In genomic region chr6:136921936-136922679, GRCh38 we compare ENCODE assay signal across 8 cellular contexts. TPM values are rescaled to one million over a fixed set of nuclear protein-coding genes. Genes with fewer than 3 reads are reported as not detected.
A peak's percentile ranks its signal among the peaks of the same experiment; 100 is the strongest.
DNase-seq lines count a peak whose midpoint lies in the region; ATAC-seq and TF ChIP-seq lines count a peak whose summit lies in the region.

Gene SLC35D3 (plus strand): TSS chr6:136922301. CDS start chr6:136922429, 128 bp downstream.

- CTCF ChIA-PET in naive thymus-derived CD4-positive, alpha-beta T cell (lab: Charles Lee), result interaction anchor here (1.0 kb wide), 1 partner anchor 130 kb away, joined by 4 read pairs; the partner anchor contains the start of gene MAP3K5

- TF ChIP-seq CTCF in VCaP (conservative IDR thresholded peaks at IDR 0.05), result peak; percentile 5; the same call in 1 of the 2 replicates

- peaks cover 39% of the 10 kb centered on the region for H3K4me1 ChIP-seq in CD4-positive, CD25-positive, alpha-beta regulatory T cell (ENCODE audit: control insufficient read depth, insufficient read depth, low read length, poor library complexity, severe bottlenecking)
- peaks cover 12 to 19% of the 10 kb centered on the region in 2 donors for H3K4me1 ChIP-seq in naive thymus-derived CD4-positive, alpha-beta T cell (ENCODE audit: control insufficient read depth in 2 of 2, insufficient read depth in 2 of 2, low read length in 2 of 2)

- POLR2A ChIA-PET in naive thymus-derived CD4-positive, alpha-beta T cell (lab: Charles Lee), result no interaction called here

- no peak within 1 kb of the TSS for H3K27ac Mint-ChIP-seq in CD4-positive, CD25-positive, alpha-beta regulatory T cell
- H3K27ac Mint-ChIP-seq in naive thymus-derived CD4-positive, alpha-beta T cell, result no peak within 1 kb of the TSS

- peaks cover 27% of the 10 kb centered on the region for H3K27me3 ChIP-seq in CD4-positive, CD25-positive, alpha-beta regulatory T cell (ENCODE audit: control insufficient read depth, insufficient read depth, low read length)
- H3K27me3 ChIP-seq in naive thymus-derived CD4-positive, alpha-beta T cell (ENCODE audit: control insufficient read depth in 2 of 2, insufficient read depth in 2 of 2, low read length in 2 of 2), result peaks cover 7 to 14% of the 10 kb centered on the region in 2 donors

- H3K9me3 ChIP-seq in CD4-positive, CD25-positive, alpha-beta regulatory T cell (ENCODE audit: control insufficient read depth in 2 of 2, low read length in 2 of 2), result no peaks in the 10 kb centered on the region
- H3K9me3 ChIP-seq in naive thymus-derived CD4-positive, alpha-beta T cell (ENCODE audit: control insufficient read depth in 2 of 3, low read length in 3 of 3), result no peaks in the 10 kb centered on the region

- H3K27me3 Mint-ChIP-seq in CD4-positive, CD25-positive, alpha-beta regulatory T cell, result peaks cover 44% of the 10 kb centered on the region
- peaks cover 49 to 74% (median 56%) of the 10 kb centered on the region in 5 donors for H3K27me3 Mint-ChIP-seq in naive thymus-derived CD4-positive, alpha-beta T cell

- H3K4me1 Mint-ChIP-seq in CD4-positive, CD25-positive, alpha-beta regulatory T cell, result peaks cover 8 to 32% (median 15%) of the 10 kb centered on the region in 4 donors
- peaks cover 16 to 31% (median 19%) of the 10 kb centered on the region in 7 donors for H3K4me1 Mint-ChIP-seq in naive thymus-derived CD4-positive, alpha-beta T cell

- DNase-seq in CD4-positive, CD25-positive, alpha-beta regulatory T cell, result peak in 2 of 3 donors; percentile 12 to 24
- DNase-seq in naive thymus-derived CD4-positive, alpha-beta T cell, result peak in 4 of 9 donors; percentile 13 to 34 (median 17)
- DNase-seq in NK-92 (lab: John Stamatoyannopoulos, UW; ENCODE audit: unreplicated experiment), result no peak
- DNase-seq in NCI-H1048 (lab: John Stamatoyannopoulos, UW), result no peak

- peak in 1 of 2 donors; percentile 8 for ATAC-seq in CD4-positive, CD25-positive, alpha-beta regulatory T cell (ENCODE audit: low read depth in 2 of 2)
- ATAC-seq in HG02798 (IDR thresholded peaks at IDR 0.05; ENCODE audit: poor library complexity, unreplicated experiment) (peak; percentile 21), esophagus mucosa (peak; percentile 33), GM18907 (IDR thresholded peaks at IDR 0.05; ENCODE audit: unreplicated experiment) (no peak)
- peak; percentile 44 for ATAC-seq in naive thymus-derived CD4-positive, alpha-beta T cell

- peak within 1 kb of the TSS; percentile 66 to 86 (median 78) for H3K4me3 Mint-ChIP-seq in CD4-positive, CD25-positive, alpha-beta regulatory T cell
- H3K4me3 Mint-ChIP-seq in naive thymus-derived CD4-positive, alpha-beta T cell, result peak within 1 kb of the TSS; percentile 79 to 90 (median 84)

- H3K36me3 Mint-ChIP-seq in CD4-positive, CD25-positive, alpha-beta regulatory T cell, result no peaks in the 10 kb centered on the region
- H3K36me3 Mint-ChIP-seq in naive thymus-derived CD4-positive, alpha-beta T cell, result no peaks in the 10 kb centered on the region

- H3K36me3 ChIP-seq in CD4-positive, CD25-positive, alpha-beta regulatory T cell (ENCODE audit: control insufficient read depth, insufficient read depth, low read length), result no peaks in the 10 kb centered on the region
- no peaks in the 10 kb centered on the region for H3K36me3 ChIP-seq in naive thymus-derived CD4-positive, alpha-beta T cell (ENCODE audit: control insufficient read depth in 2 of 3, insufficient read depth in 3 of 3, low read length in 3 of 3)

- intact Hi-C loops in naive thymus-derived CD4-positive, alpha-beta T cell (cut with micrococcal nuclease), result loop anchor here (2.0 to 10.0 kb wide), 4 partner anchors 97 to 577 kb away; partner anchors contain the start of gene PEX7 (in 2 of the 2)

- H3K4me3 ChIP-seq in CD4-positive, CD25-positive, alpha-beta regulatory T cell (ENCODE audit: low read depth, low read length), result peak within 1 kb of the TSS; percentile 64
- peak within 1 kb of the TSS; percentile 13 for H3K4me3 ChIP-seq in naive thymus-derived CD4-positive, alpha-beta T cell (ENCODE audit: low read length)

- H3K9me3 Mint-ChIP-seq in CD4-positive, CD25-positive, alpha-beta regulatory T cell, result peaks cover 0 to 5% (median 0%) of the 10 kb centered on the region in 7 donors
- no peaks in the 10 kb centered on the region for H3K9me3 Mint-ChIP-seq in naive thymus-derived CD4-positive, alpha-beta T cell

- no peak within 1 kb of the TSS for H3K27ac ChIP-seq in CD4-positive, CD25-positive, alpha-beta regulatory T cell (ENCODE audit: insufficient read depth, low read length, poor library complexity, severe bottlenecking)
- peak within 1 kb of the TSS; percentile 37; the same call in 1 of the 2 replicates for H3K27ac ChIP-seq in VCaP
- H3K27ac ChIP-seq in naive thymus-derived CD4-positive, alpha-beta T cell (ENCODE audit: low read depth, low read length), result no peak within 1 kb of the TSS

RNA-seq across cellular contexts. Expression of gene SLC35D3, which starts in this region (rescaled TPM):
- total RNA-seq in CD4-positive, CD25-positive, alpha-beta regulatory T cell, result 0.15 TPM
- not detected for polyA plus RNA-seq in CD4-positive, CD25-positive, alpha-beta regulatory T cell
- not detected for total RNA-seq in esophagus mucosa
- under 1 TPM in 1 of 5 experiments, not detected in 4; 0.16 TPM for total RNA-seq in naive thymus-derived CD4-positive, alpha-beta T cell
- not detected for polyA plus RNA-seq in naive thymus-derived CD4-positive, alpha-beta T cell

Comparison
In these comparisons a context has a peak if more than half of its experiments do, and no peak if none do; other contexts are left out.
1. Peak in DNase-seq and H3K4me3 ChIP-seq in CD4-positive, CD25-positive, alpha-beta regulatory T cell; RNA of the gene not detected or under 1 TPM.
2. Peak in ATAC-seq in esophagus mucosa; RNA of the gene not detected or under 1 TPM.
3. Peak in ATAC-seq and H3K4me3 ChIP-seq in naive thymus-derived CD4-positive, alpha-beta T cell; RNA of the gene not detected or under 1 TPM.